ENCODE assay signal across 24 cellular contexts in the genomic region with DNA sequence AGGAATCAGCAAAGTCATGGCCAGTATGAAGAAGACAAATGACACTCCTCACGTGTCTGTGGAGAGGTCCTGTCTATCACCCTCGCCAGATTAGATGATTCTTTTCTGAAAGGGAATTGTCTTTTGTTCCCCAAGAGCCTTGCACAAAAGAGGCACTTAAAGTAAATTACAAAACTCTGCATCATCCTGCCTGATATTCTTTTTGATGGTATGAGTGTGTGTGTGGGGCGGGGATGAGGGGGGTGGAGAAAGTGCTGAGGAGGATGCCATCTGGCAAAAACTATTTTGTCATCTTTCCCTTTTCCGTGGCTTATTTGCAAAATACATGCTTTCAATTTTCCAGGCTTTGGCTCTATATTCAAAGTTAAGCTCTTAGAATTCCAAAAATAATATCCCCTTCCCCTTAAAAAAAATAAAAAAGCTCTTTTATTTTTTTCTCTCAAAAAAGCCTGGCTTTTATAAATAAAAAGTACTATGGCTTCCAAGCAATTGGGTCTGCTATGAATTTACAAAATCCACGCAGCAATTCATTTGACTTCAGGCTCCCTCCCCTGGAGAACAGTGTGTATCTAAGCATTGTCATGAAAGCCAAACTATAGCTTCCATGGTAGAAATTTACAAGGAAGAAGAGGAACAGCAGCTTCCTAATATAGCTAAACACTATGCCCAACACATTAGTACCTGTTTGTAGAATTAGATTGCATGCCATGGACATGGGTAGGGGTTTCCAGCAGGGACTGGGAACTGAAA.
DNase-seq lines count a peak whose midpoint lies in the region; ATAC-seq and TF ChIP-seq lines count a peak whose summit lies in the region.
"Had no signal": no experiment of that assay in that cellular context is flagged by ENCODE, and none has a peak within 500 bp of the region (broad histone marks: within the 10 kb centered on the region; RNA-seq: fewer than 3 reads in every experiment).

No MANE protein-coding gene starts in this region.

- H3K18ac ChIP-seq in H9 (ENCODE audit: insufficient read length, low read depth, low read length): no peak overlapping the region

- no peaks in the 10 kb centered on the region for H3K9me2 ChIP-seq in OCI-LY7 (ENCODE audit: insufficient read depth, low read length)

- H3K23ac ChIP-seq in H9 (ENCODE audit: insufficient read length, low read depth, low read length): no peak overlapping the region

- no peak overlapping the region for H2BK120ac ChIP-seq in H9 (ENCODE audit: low read depth, low read length, poor library complexity, severe bottlenecking)

- no peak overlapping the region for H4K5ac ChIP-seq in H9 (ENCODE audit: insufficient read length, low read depth, low read length)

- no CpG with 5 or more reads among the region's 5 CpGs for WGBS in H9 (ENCODE audit: extremely low coverage, insufficient read length, low lambda C conversion rate)

- H3K4me1 Mint-ChIP-seq in H9: peaks cover 10 to 26% of the 10 kb centered on the region in 2 experiments

- H3K4me2 ChIP-seq in H9 (ENCODE audit: insufficient read depth, insufficient read length, low read length): no peak overlapping the region
- H3K4me2 ChIP-seq in OCI-LY7 (ENCODE audit: low read length): no peak overlapping the region

- H3K79me1 ChIP-seq in H9 (ENCODE audit: insufficient read depth, low read depth, low read length, poor library complexity, severe bottlenecking): no peaks in the 10 kb centered on the region

- H3K36me3 ChIP-seq in A673 (ENCODE audit: insufficient read depth, low read length, poor library complexity, severe bottlenecking) (no peaks in the 10 kb centered on the region), OCI-LY7 (ENCODE audit: insufficient read depth, low read length) (no peaks in the 10 kb centered on the region; the same call in 1 of the 2 replicates)

- H3K9me3 ChIP-seq in A673 (ENCODE audit: low read depth, low read length, poor library complexity, severe bottlenecking): peaks cover 8% of the 10 kb centered on the region
- H3K9me3 ChIP-seq in H9 (ENCODE audit: control insufficient read depth, low read depth, low read length): no peaks in the 10 kb centered on the region
- peaks cover 7% of the 10 kb centered on the region; the same call in 1 of the 2 replicates for H3K9me3 ChIP-seq in OCI-LY7 (ENCODE audit: low read length)

- peak overlapping the region; percentile 68 for H3K27ac ChIP-seq in A673 (ENCODE audit: low read depth, low read length, poor library complexity, severe bottlenecking)
- H3K27ac ChIP-seq in H9 (ENCODE audit: insufficient read length, low read depth, low read length): no peak overlapping the region
- no peak overlapping the region for H3K27ac ChIP-seq in OCI-LY7 (ENCODE audit: low read depth, low read length, poor library complexity, severe bottlenecking)
- H3K27ac ChIP-seq: C4-2B, epithelial cell of prostate, skin epidermis had no signal

- H3K9me3 Mint-ChIP-seq in H9: peaks cover 6 to 8% of the 10 kb centered on the region in 2 experiments; a peak in 4 of 5 replicates
- H3K9me3 Mint-ChIP-seq: T-helper 2 cell treated with Interferon-gamma antibody and Interleukin-4, amounts not matched to agents 5 μg/mL and 100 μg/mL, for 36 hours had no signal

- TF ChIP-seq CTCF in A673 (conservative IDR thresholded peaks at IDR 0.05; ENCODE audit: low read depth, low read length): no peak; the same call in 1 of the 2 replicates
- no peak for TF ChIP-seq CTCF in H9 (conservative IDR thresholded peaks at IDR 0.05)
- TF ChIP-seq CTCF in OCI-LY7 (conservative IDR thresholded peaks at IDR 0.05; ENCODE audit: low read length): no peak
- no peak for TF ChIP-seq CTCF in epithelial cell of esophagus (IDR thresholded peaks at IDR 0.05; ENCODE audit: insufficient read depth, low read depth, low read length, missing control alignments)

- H3K14ac ChIP-seq in H9 (ENCODE audit: insufficient read depth, low read length): no peak overlapping the region

- H4K20me1 ChIP-seq in H9 (ENCODE audit: control insufficient read depth, insufficient read depth, insufficient read length): no peaks in the 10 kb centered on the region
- H4K20me1 ChIP-seq in OCI-LY7 (ENCODE audit: insufficient read depth, low read length): no peaks in the 10 kb centered on the region

- DNase-seq in A673 (ENCODE audit: low spot score) (peak; percentile 90), H9 (no peak), OCI-LY7 (ENCODE audit: low spot score) (no peak), epithelial cell of esophagus (ENCODE audit: low read depth) (peak; percentile 16), cerebellum (ENCODE audit: low spot score) (no peak)
- DNase-seq: activated CD4-positive, alpha-beta T cell treated with anti-CD3 and anti-CD28 coated beads, Interleukin-2, amount 50 U/mL, for 4 hours; aorta; Calu3; central memory CD4-positive, alpha-beta T cell; Kasumi-1; naive B cell; NCI-H187; NCI-H226 had no signal

- BruUV-seq in A673 (replicated peaks; lab: Mats Ljungman, UMichigan) (no TSS peak), OCI-LY7 (replicated peaks; lab: Mats Ljungman, UMichigan) (no TSS peak)

- H3K27me3 ChIP-seq in A673 (replicated peaks; ENCODE audit: insufficient read depth, low read depth, low read length, poor library complexity) (no peaks in the 10 kb centered on the region), H9 (ENCODE audit: insufficient read depth, low read length) (no peaks in the 10 kb centered on the region)

- H3K4me3 ChIP-seq in A673 (ENCODE audit: low read depth, low read length, poor library complexity, severe bottlenecking) (no peak overlapping the region), OCI-LY7 (ENCODE audit: low read depth, low read length, poor library complexity, severe bottlenecking) (no peak overlapping the region), epithelial cell of esophagus (ENCODE audit: low read length) (no peak overlapping the region)
- H3K4me3 ChIP-seq: skin epidermis had no signal

- no peaks in the 10 kb centered on the region for H3K23me2 ChIP-seq in H9 (ENCODE audit: insufficient read length, low read depth, low read length, poor library complexity, severe bottlenecking)

- no peak overlapping the region for H2BK12ac ChIP-seq in H9 (ENCODE audit: insufficient read length, low read depth, low read length)

- intact Hi-C loops in A673 (cut with micrococcal nuclease; ENCODE audit: unreplicated experiment) (no loop called here), OCI-LY7 (cut with micrococcal nuclease; ENCODE audit: unreplicated experiment) (no loop called here)

- H3K79me2 ChIP-seq in H9 (ENCODE audit: insufficient read depth, low read length) (no peaks in the 10 kb centered on the region), OCI-LY7 (ENCODE audit: insufficient read depth, low read depth, low read length) (no peaks in the 10 kb centered on the region)

- POLR2A ChIA-PET in A673 (lab: Charles Lee; ENCODE audit: low non-redundant PET): no interaction called here
- POLR2A ChIA-PET in OCI-LY7 (lab: Charles Lee): interaction anchor here (0.7 to 9.0 kb wide), 6 partner anchors 8 to 111 kb away, joined by 3 to 69 read pairs (median 5); no protein-coding TSS in a partner anchor

- H2AFZ ChIP-seq in H9 (ENCODE audit: low read length) (no peak overlapping the region), OCI-LY7 (ENCODE audit: low read length) (0 out of 2 replicates have a peak overlapping the region, but pooled peaks have one; percentile 16)

- no peak overlapping the region for H4K8ac ChIP-seq in H9 (replicated peaks; ENCODE audit: insufficient read length, low read depth, low read length)

- no peak overlapping the region for H3T11ph ChIP-seq in H9 (ENCODE audit: low read length)

- no peak overlapping the region for H4K91ac ChIP-seq in H9 (ENCODE audit: insufficient read length, low read depth, low read length)

- peaks cover 4 to 10% (median 7%) of the 10 kb centered on the region in 3 experiments for H3K36me3 Mint-ChIP-seq in H9 (ENCODE audit: insufficient read depth in 1 of 3, low read depth in 3 of 3)

- no peak overlapping the region for H3K4me3 Mint-ChIP-seq in H9
- H3K4me3 Mint-ChIP-seq: naive B cell; T-helper 2 cell treated with Interferon-gamma antibody and Interleukin-4, amounts not matched to agents 5 μg/mL and 100 μg/mL, for 36 hours; WTC11 had no signal

- no peaks in the 10 kb centered on the region; the same call in 1 of the 2 replicates for H3K27me3 Mint-ChIP-seq in H9 (ENCODE audit: low read depth)

- H2BK20ac ChIP-seq in H9 (ENCODE audit: low read depth, low read length, poor library complexity, severe bottlenecking): peak overlapping the region; percentile 26

- ATAC-seq in HG02571 (IDR thresholded peaks at IDR 0.05; ENCODE audit: unreplicated experiment) (no peak), GM21576 (IDR thresholded peaks at IDR 0.05; ENCODE audit: unreplicated experiment) (no peak), GM18498 (IDR thresholded peaks at IDR 0.05; ENCODE audit: unreplicated experiment) (no peak)
- ATAC-seq: activated naive CD4-positive, alpha-beta T cell treated with anti-CD3 and anti-CD28 coated beads, Interleukin-2, amount 50 U/mL, for 72 hours; HepG2; left lobe of liver; WTC11 had no signal

- H3K27ac Mint-ChIP-seq in H9: no peak overlapping the region
- H3K27ac Mint-ChIP-seq: activated naive CD4-positive, alpha-beta T cell treated with anti-CD3 and anti-CD28 coated beads, Interleukin-2, amount 50 U/mL, for 72 hours; T-helper 2 cell treated with Interferon-gamma antibody and Interleukin-4, amounts not matched to agents 5 μg/mL and 100 μg/mL, for 36 hours; WTC11 had no signal

- no peak overlapping the region for H2BK5ac ChIP-seq in H9 (ENCODE audit: insufficient read length, low read length)

- no peak overlapping the region for H3K56ac ChIP-seq in H9 (ENCODE audit: insufficient read length, low read depth, low read length)

- H3K4me1 ChIP-seq in A673 (ENCODE audit: insufficient read depth, low read length, poor library complexity, severe bottlenecking): peaks cover 50% of the 10 kb centered on the region
- 0 out of 2 replicates have a peak, but pooled peaks cover 2% of the 10 kb centered on the region for H3K4me1 ChIP-seq in H9 (ENCODE audit: insufficient read depth, low read length)
- peaks cover 17% of the 10 kb centered on the region for H3K4me1 ChIP-seq in OCI-LY7 (ENCODE audit: insufficient read depth, low read length, poor library complexity, severe bottlenecking)

- CTCF ChIA-PET in A673 (lab: Charles Lee): no interaction called here
- CTCF ChIA-PET in OCI-LY7 (lab: Charles Lee; ENCODE audit: unreplicated experiment): no interaction called here

- no peak overlapping the region for H2BK15ac ChIP-seq in H9 (ENCODE audit: low read depth, low read length)

- H2AK5ac ChIP-seq in H9 (ENCODE audit: insufficient read length, low read length): no peak overlapping the region

- H3K4ac ChIP-seq in H9 (ENCODE audit: low read depth, low read length): no peak overlapping the region

- H3K9ac ChIP-seq in H9 (ENCODE audit: extremely low read depth, insufficient read length, low read length): no peak overlapping the region

Comparison
In these comparisons a context has a peak if more than half of its experiments do, and no peak if none do; other contexts are left out.
1. DNase-seq: peak in A673 (single experiment) and epithelial cell of esophagus (single experiment); none in H9 (single experiment), OCI-LY7 (single experiment) and cerebellum (single experiment).